8 cellular contexts compared by ENCODE assay signal in the genomic region with DNA sequence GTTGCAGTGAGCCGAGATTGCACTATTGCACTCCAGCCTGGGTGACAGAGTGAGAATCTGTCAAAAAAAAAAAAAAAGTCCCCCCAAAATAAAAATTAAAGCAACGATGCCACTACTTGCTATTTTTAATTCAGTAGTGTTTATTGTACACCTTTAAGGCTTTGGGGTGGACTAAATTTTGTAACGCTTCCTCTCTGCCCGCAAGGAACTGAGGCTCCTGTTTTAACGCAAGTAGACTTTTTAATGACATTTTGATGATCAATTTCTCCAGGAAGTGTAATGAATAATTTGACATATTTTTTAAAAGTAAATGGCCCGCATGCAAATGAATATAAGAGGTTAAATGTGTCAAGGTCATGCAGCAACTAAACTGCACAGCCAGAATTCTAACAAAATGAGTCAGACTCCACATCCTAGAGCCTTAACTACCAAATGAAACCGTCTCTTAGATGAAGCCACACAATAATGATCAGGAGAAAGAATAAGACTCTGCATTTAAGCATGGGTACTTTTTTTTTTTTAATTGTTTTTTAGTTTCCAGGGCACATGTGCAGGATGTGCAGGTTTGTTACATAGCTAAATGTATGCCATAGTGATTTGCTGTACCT.
"Had no signal": no experiment of that assay in that cellular context is flagged by ENCODE, and none has a peak within 500 bp of the region (broad histone marks: within the 10 kb centered on the region; RNA-seq: fewer than 3 reads in every experiment).

No MANE protein-coding gene starts in this region.

- DNase-seq: activated CD4-positive, alpha-beta T cell treated with anti-CD3 and anti-CD28 coated beads for 1 hour; activated gamma-delta T cell; activated T-cell treated with anti-CD3 and anti-CD28 coated beads, Interleukin-2, amount 50 U/mL, for 1 hour; kidney; pancreas; stimulated activated CD4-positive, alpha-beta T cell treated with anti-CD3 and anti-CD28 coated beads, Interleukin-4, amount 100 ng/mL, for 24 hours; thyroid gland had no signal

- H3K27ac Mint-ChIP-seq: activated naive CD8-positive, alpha-beta T cell had no signal

- H3K4me3 Mint-ChIP-seq: activated naive CD8-positive, alpha-beta T cell had no signal
